12 cellular contexts compared by ENCODE assay signal in genomic region chr4:111959202-111959601, GRCh38.
DNase-seq lines count a peak whose midpoint lies in the region; ATAC-seq and TF ChIP-seq lines count a peak whose summit lies in the region.
"Had no signal": no experiment of that assay in that cellular context is flagged by ENCODE, and none has a peak within 500 bp of the region (broad histone marks: within the 10 kb centered on the region; RNA-seq: fewer than 3 reads in every experiment).

No MANE protein-coding gene starts in this region.

- peak; percentile 49 for ATAC-seq in activated CD4-positive, alpha-beta T cell treated with anti-CD3 and anti-CD28 coated beads for 36 hours
- peak; percentile 25 for ATAC-seq in HG03575 (IDR thresholded peaks at IDR 0.05; ENCODE audit: extremely low read depth, insufficient number of reproducible peaks, low FRiP score, unreplicated experiment)

- H3K4me3 Mint-ChIP-seq in activated CD4-positive, alpha-beta T cell treated with anti-CD3 and anti-CD28 coated beads for 36 hours, result no peak overlapping the region
- H3K4me3 Mint-ChIP-seq: endodermal cell had no signal

- POLR2A ChIA-PET in activated CD4-positive, alpha-beta T cell treated with anti-CD3 and anti-CD28 coated beads for 36 hours (lab: Charles Lee), result interaction anchor here (0.7 kb wide), 1 partner anchor 11 kb away, joined by 4 read pairs; no protein-coding TSS in a partner anchor

- H3K27ac Mint-ChIP-seq in activated CD4-positive, alpha-beta T cell treated with anti-CD3 and anti-CD28 coated beads for 36 hours, result no peak overlapping the region
- H3K27ac Mint-ChIP-seq: endodermal cell had no signal

- H3K27ac ChIP-seq in adrenal gland (no peak overlapping the region), suprapubic skin (no peak overlapping the region)
- H3K27ac ChIP-seq: thoracic aorta had no signal

- no peaks in the 10 kb centered on the region for H3K36me3 ChIP-seq in adrenal gland (replicated peaks in 1 of 2)
- H3K36me3 ChIP-seq in suprapubic skin, result no peaks in the 10 kb centered on the region
- H3K36me3 ChIP-seq: thoracic aorta had no signal

- 25 to 59% (median 53%) methylated on average over 1 of the region's 1 CpG for WGBS in adrenal gland, 4 donors
- WGBS in suprapubic skin, result 50% methylated on average over 1 of the region's 1 CpG

- TF ChIP-seq CTCF in adrenal gland (IDR thresholded peaks at IDR 0.05) (no peak), suprapubic skin (IDR thresholded peaks at IDR 0.05) (no peak)

- H3K9me3 Mint-ChIP-seq in activated CD4-positive, alpha-beta T cell treated with anti-CD3 and anti-CD28 coated beads for 36 hours (ENCODE audit: low read depth), result no peaks in the 10 kb centered on the region
- H3K9me3 Mint-ChIP-seq: endodermal cell had no signal

- H3K27me3 ChIP-seq in adrenal gland (no peaks in the 10 kb centered on the region), suprapubic skin (no peaks in the 10 kb centered on the region)

- intact Hi-C loops in activated CD4-positive, alpha-beta T cell treated with anti-CD3 and anti-CD28 coated beads for 36 hours (cut with DNase I, micrococcal nuclease), result no loop called here
- intact Hi-C loops in adrenal gland (cut with DNase I), result no loop called here

- H3K36me3 Mint-ChIP-seq in activated CD4-positive, alpha-beta T cell treated with anti-CD3 and anti-CD28 coated beads for 36 hours (ENCODE audit: low read depth), result no peaks in the 10 kb centered on the region

- TF ChIP-seq EP300 in suprapubic skin (IDR thresholded peaks at IDR 0.05), result no peak

- TF ChIP-seq POLR2A in adrenal gland (IDR thresholded peaks at IDR 0.05), result no peak
- TF ChIP-seq POLR2A in suprapubic skin (IDR thresholded peaks at IDR 0.05), result no peak

- no peaks in the 10 kb centered on the region for H3K4me1 Mint-ChIP-seq in activated CD4-positive, alpha-beta T cell treated with anti-CD3 and anti-CD28 coated beads for 36 hours

- H3K27me3 Mint-ChIP-seq in activated CD4-positive, alpha-beta T cell treated with anti-CD3 and anti-CD28 coated beads for 36 hours, result no peaks in the 10 kb centered on the region

- no peak overlapping the region for H3K4me3 ChIP-seq in adrenal gland
- H3K4me3 ChIP-seq in suprapubic skin, result no peak overlapping the region
- H3K4me3 ChIP-seq: thoracic aorta had no signal

- DNase-seq in activated CD4-positive, alpha-beta T cell treated with anti-CD3 and anti-CD28 coated beads for 36 hours, result no peak
- no peak for DNase-seq in activated CD4-positive, alpha-beta T cell treated with anti-CD3 and anti-CD28 coated beads for 4 hours
- DNase-seq in amniotic epithelial cell (ENCODE audit: low read depth) (peak; percentile 97), stromal cell of bone marrow (ENCODE audit: low read depth) (peak; percentile 15), GDM1 (lab: John Stamatoyannopoulos, UW) (no peak), adrenal gland (no peak), suprapubic skin (ENCODE audit: low spot score in 2 of 2) (no peak)
- DNase-seq: 8988T, activated T-cell treated with anti-CD3 and anti-CD28 coated beads for 4 hours, endodermal cell had no signal

- H3K9me3 ChIP-seq in adrenal gland (replicated peaks in 1 of 3), result no peaks in the 10 kb centered on the region
- no peaks in the 10 kb centered on the region for H3K9me3 ChIP-seq in suprapubic skin
- H3K9me3 ChIP-seq: thoracic aorta had no signal

- H3K4me1 ChIP-seq in adrenal gland (replicated peaks in 1 of 2), result no peaks in the 10 kb centered on the region
- H3K4me1 ChIP-seq in suprapubic skin, result no peaks in the 10 kb centered on the region

- CTCF ChIA-PET in activated CD4-positive, alpha-beta T cell treated with anti-CD3 and anti-CD28 coated beads for 36 hours (lab: Charles Lee), result no interaction called here

Comparison
In these comparisons a context has a peak if more than half of its experiments do, and no peak if none do; other contexts are left out.
1. DNase-seq: peak in amniotic epithelial cell (single experiment) and stromal cell of bone marrow (single experiment); none in activated CD4-positive, alpha-beta T cell treated with anti-CD3 and anti-CD28 coated beads for 36 hours (single experiment), activated CD4-positive, alpha-beta T cell treated with anti-CD3 and anti-CD28 coated beads for 4 hours (0 of 2), GDM1 (single experiment), adrenal gland (0 of 7) and suprapubic skin (0 of 2).